10 cellular contexts compared by ENCODE assay signal in the genomic region with DNA sequence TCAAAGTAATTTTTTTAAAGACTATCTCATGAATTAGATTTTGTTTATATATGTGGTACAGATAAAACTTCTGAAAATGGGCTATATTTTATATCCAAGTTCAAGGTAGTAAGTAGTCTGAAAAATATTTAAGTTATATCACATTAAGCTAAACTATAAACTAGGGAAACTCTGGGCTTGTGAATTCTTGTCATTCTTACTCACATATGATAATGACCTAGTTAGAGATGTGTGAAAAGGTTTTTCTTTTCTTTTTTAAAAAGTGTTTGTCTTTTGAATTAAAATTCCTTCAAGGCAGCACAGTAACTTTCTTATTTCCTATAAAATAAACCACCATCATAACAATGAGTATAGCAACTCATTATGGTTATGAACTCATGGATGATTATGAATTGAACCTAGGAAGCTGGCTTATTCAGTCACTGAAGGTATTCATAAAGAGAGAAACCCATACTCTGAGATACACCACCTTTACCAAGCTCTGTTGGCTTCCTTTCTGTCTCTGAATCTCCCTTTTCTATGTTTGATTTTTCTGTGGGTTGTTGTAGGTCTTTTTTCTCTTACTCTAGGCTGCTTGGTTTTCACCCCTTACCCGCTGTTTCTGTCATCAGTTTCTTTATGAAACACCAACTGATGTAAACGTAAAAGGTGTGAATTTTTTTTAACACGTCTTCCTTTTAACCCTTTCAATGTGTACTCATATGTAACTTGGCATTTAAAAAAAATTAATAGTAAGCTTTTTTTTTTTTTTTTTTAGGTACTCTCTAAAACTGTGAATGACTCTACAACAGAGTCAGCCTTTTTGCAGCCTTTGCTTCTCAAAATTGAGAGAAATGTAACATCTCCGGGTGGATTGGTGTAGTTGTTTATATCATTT. TPM values are rescaled to one million over a fixed set of nuclear protein-coding genes. Genes with fewer than 3 reads are reported as not detected.
A peak's percentile ranks its signal among the peaks of the same experiment; 100 is the strongest.
DNase-seq lines count a peak whose midpoint lies in the region; ATAC-seq, FAIRE-seq and TF ChIP-seq lines count a peak whose summit lies in the region.
"Had no signal": no experiment of that assay in that cellular context is flagged by ENCODE, and none has a peak within 500 bp of the region (broad histone marks: within the 10 kb centered on the region; RNA-seq: fewer than 3 reads in every experiment).

No MANE protein-coding gene starts in this region.

- H3K4me2 ChIP-seq in keratinocyte (ENCODE audit: control insufficient read depth, extremely low read depth, insufficient read depth, low read depth, low read length), result peak overlapping the region; percentile 75

- no peaks in the 10 kb centered on the region for H3K9me1 ChIP-seq in keratinocyte (ENCODE audit: control insufficient read depth, extremely low read depth, insufficient read depth, low read length)

- ATAC-seq in GM18861 (IDR thresholded peaks at IDR 0.05; ENCODE audit: unreplicated experiment) (peak; percentile 92), GM21528 (IDR thresholded peaks at IDR 0.05; ENCODE audit: low FRiP score, unreplicated experiment) (peak; percentile 88), HG03354 (IDR thresholded peaks at IDR 0.05; ENCODE audit: poor library complexity, severe bottlenecking, unreplicated experiment) (peak; percentile 79)

- dilution Hi-C loops in keratinocyte (cut with MboI; ENCODE audit: extremely low pct_ligation_motif_present, low sequenced_read_pairs), result no loop called here

- no peak for FAIRE-seq in keratinocyte (lab: Jason Lieb, UNC)

- H3K36me3 ChIP-seq in keratinocyte (ENCODE audit: control insufficient read depth in 2 of 2, extremely low read depth in 1 of 2, insufficient read depth in 2 of 2, low read length in 2 of 2) (no peaks in the 10 kb centered on the region), ascending aorta (no peaks in the 10 kb centered on the region)

- H3K27me3 ChIP-seq in keratinocyte (ENCODE audit: control insufficient read depth, extremely low read depth, insufficient read depth, low read length), result no peaks in the 10 kb centered on the region
- H3K27me3 ChIP-seq in ascending aorta, result no peaks in the 10 kb centered on the region

- intact Hi-C loops in ascending aorta (cut with DNase I) (no loop called here), cardiac septum (cut with DNase I) (no loop called here)

- peak overlapping the region; percentile 96 for H2AFZ ChIP-seq in keratinocyte (ENCODE audit: control insufficient read depth, low read length)

- H3K4me1 ChIP-seq in keratinocyte (ENCODE audit: control insufficient read depth, extremely low read depth, insufficient read depth, low read length) (peaks cover 30% of the 10 kb centered on the region), ascending aorta (no peaks in the 10 kb centered on the region)

- H3K79me2 ChIP-seq in keratinocyte (ENCODE audit: control insufficient read depth, insufficient read depth, low read length), result no peaks in the 10 kb centered on the region

- DNase-seq in keratinocyte (ENCODE audit: low read depth, low spot score) (no peak), ascending aorta (ENCODE audit: low spot score in 2 of 2) (no peak), cardiac septum (ENCODE audit: low spot score) (no peak), HK-2 (ENCODE audit: unreplicated experiment) (no peak), SIG-M5 treated with dmso at 0.1 percent for 504 hours (lab: John Stamatoyannopoulos, UW; ENCODE audit: unreplicated experiment) (no peak)
- DNase-seq: NCI-H1092 had no signal

- H3K27ac ChIP-seq in keratinocyte (ENCODE audit: control insufficient read depth, insufficient read depth, low read length) (peak overlapping the region; percentile 74), ascending aorta (no peak overlapping the region)

- H3K9me3 ChIP-seq in keratinocyte (ENCODE audit: control insufficient read depth, low read depth, low read length) (no peaks in the 10 kb centered on the region), ascending aorta (no peaks in the 10 kb centered on the region)

- peak overlapping the region; percentile 40 for H3K9ac ChIP-seq in keratinocyte (ENCODE audit: control insufficient read depth, extremely low read depth, insufficient read depth, low read length)

- H3K4me3 ChIP-seq in keratinocyte (ENCODE audit: control insufficient read depth in 2 of 3, extremely low read depth in 1 of 3, insufficient read depth in 2 of 3, low read depth in 1 of 3, low read length in 3 of 3) (peak overlapping the region in 1 of 3 experiments; percentile 35), ascending aorta (no peak overlapping the region)

- no peaks in the 10 kb centered on the region for H4K20me1 ChIP-seq in keratinocyte (ENCODE audit: control insufficient read depth, extremely low read depth, insufficient read depth, low read length)

- no peak for TF ChIP-seq CTCF in keratinocyte (optimal IDR thresholded peaks at IDR 0.05 in 1 of 3, IDR thresholded peaks at IDR 0.05 in 1 of 3, conservative IDR thresholded peaks at IDR 0.05 in 1 of 3; ENCODE audit: extremely low read depth in 1 of 3, insufficient read depth in 2 of 3, low read length in 3 of 3)
- no peak for TF ChIP-seq CTCF in ascending aorta (IDR thresholded peaks at IDR 0.05)

RNA-seq across cellular contexts. Expression of a gene that starts 25.2 kb away (rescaled TPM):
- polyA plus RNA-seq in keratinocyte, result 0.63 to 1.0 TPM (median 0.67 TPM) in 3 replicates
- polyA plus RNA-seq in keratinocyte (2011; ENCODE audit: low read depth), result 0.99 TPM
- 0.88 and 0.92 TPM in 2 replicates for polyA plus RNA-seq in keratinocyte (2011; cell fraction: cytosol; rRNA removed)
- 0.53 and 0.99 TPM in 2 replicates for polyA plus RNA-seq in keratinocyte (2011; cell fraction: nucleus; rRNA removed)
- polyA plus RNA-seq in keratinocyte (2012; ENCODE audit: low replicate concordance), result 0.42 and 1.5 TPM in 2 replicates
- polyA minus RNA-seq in keratinocyte, result 0.82 to 1.3 TPM in 2 of 3 replicates, not detected in the other
- 1.3 TPM for polyA minus RNA-seq in keratinocyte (2011; cell fraction: cytosol; rRNA and poly(A)+ RNA removed)
- polyA minus RNA-seq in keratinocyte (2011; cell fraction: nucleus; rRNA and poly(A)+ RNA removed), result 0.95 and 2.3 TPM in 2 replicates
- not detected for total RNA-seq in ascending aorta
- total RNA-seq in cardiac septum, result 0.22 TPM
- total RNA-seq: osteoblast had no signal
